Comparison of ENCODE assay signal across 21 cellular contexts in the genomic region with DNA sequence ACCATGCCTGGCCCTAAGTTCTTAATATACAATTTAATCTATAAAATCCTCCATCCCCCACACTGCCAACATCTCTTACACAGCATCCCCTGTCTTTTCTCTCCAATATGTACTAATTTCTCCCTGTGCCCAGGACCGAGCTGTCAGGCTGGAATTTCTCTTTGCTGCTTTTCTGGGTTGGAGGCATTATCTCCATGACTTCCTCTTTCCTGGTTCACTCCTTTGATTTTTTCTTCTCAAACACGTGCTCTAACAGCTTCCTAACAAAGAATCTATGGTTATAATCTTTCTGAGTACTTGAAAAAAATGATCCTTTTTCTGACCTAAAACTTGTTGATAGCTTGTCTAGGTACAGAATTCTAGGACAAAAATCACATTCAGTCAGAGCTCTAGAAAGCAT.
DNase-seq lines count a peak whose midpoint lies in the region; ATAC-seq, FAIRE-seq and TF ChIP-seq lines count a peak whose summit lies in the region.
"Had no signal": no experiment of that assay in that cellular context is flagged by ENCODE, and none has a peak within 500 bp of the region (broad histone marks: within the 10 kb centered on the region; RNA-seq: fewer than 3 reads in every experiment).

No MANE protein-coding gene starts in this region.

- no peak for TF ChIP-seq EP300 in SK-N-SH (IDR thresholded peaks at IDR 0.05; ENCODE audit: borderline replicate concordance in 1 of 2, low read depth in 1 of 2, low read length in 1 of 2)

- intact Hi-C loops in endothelial cell of umbilical vein (cut with micrococcal nuclease) (no loop called here), OCI-LY7 (cut with micrococcal nuclease; ENCODE audit: unreplicated experiment) (no loop called here)

- H3K9me1 ChIP-seq in endothelial cell of umbilical vein (replicated peaks; ENCODE audit: control insufficient read depth, extremely low read depth, insufficient read depth, low read length) = peaks cover 2% of the 10 kb centered on the region

- H3K4me1 Mint-ChIP-seq in GM23338 = peaks cover 10% of the 10 kb centered on the region

- no peaks in the 10 kb centered on the region for H3K9me2 ChIP-seq in SK-N-SH
- H3K9me2 ChIP-seq in GM23338 (ENCODE audit: insufficient read depth) = no peaks in the 10 kb centered on the region
- no peaks in the 10 kb centered on the region for H3K9me2 ChIP-seq in OCI-LY7 (ENCODE audit: insufficient read depth, low read length)

- no peak for TF ChIP-seq RAD21 in SK-N-SH (IDR thresholded peaks at IDR 0.05; ENCODE audit: low read length)

- H3K36me3 Mint-ChIP-seq in GM23338 (ENCODE audit: low read depth) = no peaks in the 10 kb centered on the region
- H3K36me3 Mint-ChIP-seq: CD8-positive, alpha-beta T cell had no signal

- no peaks in the 10 kb centered on the region for H3K79me2 ChIP-seq in SK-N-SH (ENCODE audit: insufficient read depth)
- H3K79me2 ChIP-seq in GM23338 (replicated peaks; ENCODE audit: insufficient read depth) = no peaks in the 10 kb centered on the region
- no peaks in the 10 kb centered on the region for H3K79me2 ChIP-seq in endothelial cell of umbilical vein (ENCODE audit: control insufficient read depth, insufficient read depth, low read length)
- no peaks in the 10 kb centered on the region for H3K79me2 ChIP-seq in OCI-LY7 (ENCODE audit: insufficient read depth, low read depth, low read length)

- no peaks in the 10 kb centered on the region for H3K27me3 ChIP-seq in SK-N-SH (ENCODE audit: insufficient read depth)
- H3K27me3 ChIP-seq in GM23338 (ENCODE audit: insufficient read depth) = no peaks in the 10 kb centered on the region
- no peaks in the 10 kb centered on the region for H3K27me3 ChIP-seq in endothelial cell of umbilical vein (ENCODE audit: control insufficient read depth in 2 of 2, insufficient read depth in 2 of 2, low read length in 2 of 2)
- H3K27me3 ChIP-seq: BLaER1 treated with 17β-estradiol and CSF1 and Interleukin-3, amounts not matched to agents 10 nM and 100 nM had no signal

- H3K36me3 ChIP-seq in SK-N-SH (replicated peaks in 1 of 2; ENCODE audit: control insufficient read depth in 1 of 2, insufficient read depth in 2 of 2, low read length in 1 of 2) (no peaks in the 10 kb centered on the region), GM23338 (ENCODE audit: insufficient read depth) (no peaks in the 10 kb centered on the region), endothelial cell of umbilical vein (ENCODE audit: control insufficient read depth in 2 of 2, extremely low read depth in 1 of 2, insufficient read depth in 2 of 2, low read length in 2 of 2) (no peaks in the 10 kb centered on the region), OCI-LY7 (ENCODE audit: insufficient read depth, low read length) (no peaks in the 10 kb centered on the region)
- H3K36me3 ChIP-seq: BLaER1 treated with 17β-estradiol and CSF1 and Interleukin-3, amounts not matched to agents 10 nM and 100 nM had no signal

- no peak for DNase-seq in SK-N-SH
- no peak for DNase-seq in GM23338 (ENCODE audit: low spot score)
- no peak for DNase-seq in endothelial cell of umbilical vein (ENCODE audit: low read depth, low spot score)
- no peak for DNase-seq in OCI-LY7 (ENCODE audit: low spot score)
- no peak for DNase-seq in RCC 7860 (ENCODE audit: low spot score)
- DNase-seq: 8988T; Calu3; CD8-positive, alpha-beta T cell; GOT3; H7; IMR-90; KBM-7 had no signal

- BruUV-seq in endothelial cell of umbilical vein (replicated peaks; lab: Mats Ljungman, UMichigan) (no TSS peak), OCI-LY7 (replicated peaks; lab: Mats Ljungman, UMichigan) (no TSS peak)

- peaks cover 3 to 6% of the 10 kb centered on the region in 2 experiments; a peak in 2 of 4 replicates for H3K4me1 ChIP-seq in SK-N-SH (ENCODE audit: control insufficient read depth in 1 of 2, insufficient read depth in 2 of 2, low read depth in 1 of 2, low read length in 1 of 2)
- H3K4me1 ChIP-seq in GM23338 (ENCODE audit: insufficient read depth) = no peaks in the 10 kb centered on the region
- peaks cover 10% of the 10 kb centered on the region for H3K4me1 ChIP-seq in endothelial cell of umbilical vein (ENCODE audit: control insufficient read depth, extremely low read depth, insufficient read depth, low read length)
- no peaks in the 10 kb centered on the region for H3K4me1 ChIP-seq in OCI-LY7 (ENCODE audit: insufficient read depth, low read length, poor library complexity, severe bottlenecking)

- peaks cover 2% of the 10 kb centered on the region for H3K27me3 Mint-ChIP-seq in GM23338 (ENCODE audit: insufficient read depth, low read depth, poor library complexity)

- H3K27ac ChIP-seq in SK-N-SH (ENCODE audit: low read depth in 2 of 2, low read length in 1 of 2) (no peak overlapping the region), GM23338 (ENCODE audit: low read depth) (no peak overlapping the region), endothelial cell of umbilical vein (ENCODE audit: insufficient read depth, low read depth, low read length) (no peak overlapping the region), OCI-LY7 (ENCODE audit: low read depth, low read length, poor library complexity, severe bottlenecking) (no peak overlapping the region)
- H3K27ac ChIP-seq: BLaER1 treated with 17β-estradiol and CSF1 and Interleukin-3, amounts not matched to agents 10 nM and 100 nM; HL-60 had no signal

- TF ChIP-seq CTCF in SK-N-SH (IDR thresholded peaks at IDR 0.05) = no peak
- TF ChIP-seq CTCF in GM23338 (conservative IDR thresholded peaks at IDR 0.05; ENCODE audit: low read depth in 2 of 2) = no peak
- no peak for TF ChIP-seq CTCF in endothelial cell of umbilical vein (IDR thresholded peaks at IDR 0.05; ENCODE audit: extremely low read depth in 1 of 2, insufficient read depth in 1 of 2, low read depth in 1 of 2, low read length in 2 of 2)
- no peak for TF ChIP-seq CTCF in OCI-LY7 (conservative IDR thresholded peaks at IDR 0.05; ENCODE audit: low read length)

- no peaks in the 10 kb centered on the region for H3K9me3 ChIP-seq in SK-N-SH
- no peaks in the 10 kb centered on the region for H3K9me3 ChIP-seq in endothelial cell of umbilical vein (replicated peaks; ENCODE audit: control insufficient read depth, insufficient read depth, low read length)
- H3K9me3 ChIP-seq in OCI-LY7 (ENCODE audit: low read length) = no peaks in the 10 kb centered on the region
- H3K9me3 ChIP-seq: BLaER1 treated with 17β-estradiol and CSF1 and Interleukin-3, amounts not matched to agents 10 nM and 100 nM had no signal

- no peak overlapping the region for H3K4me3 Mint-ChIP-seq in GM23338
- H3K4me3 Mint-ChIP-seq: B cell; CD8-positive, alpha-beta T cell had no signal

- H3K4me3 ChIP-seq in SK-N-SH (ENCODE audit: low read depth in 2 of 2, low read length in 1 of 2) (no peak overlapping the region), GM23338 (no peak overlapping the region), endothelial cell of umbilical vein (replicated peaks in 1 of 3; ENCODE audit: insufficient read depth in 1 of 3, low read depth in 1 of 3, low read length in 3 of 3) (no peak overlapping the region), OCI-LY7 (ENCODE audit: low read depth, low read length, poor library complexity, severe bottlenecking) (no peak overlapping the region)
- H3K4me3 ChIP-seq: BLaER1 treated with 17β-estradiol and CSF1 and Interleukin-3, amounts not matched to agents 10 nM and 100 nM had no signal

- dilution Hi-C loops in endothelial cell of umbilical vein (cut with MboI; ENCODE audit: extremely low pct_ligation_motif_present, low sequenced_read_pairs) = no loop called here

- CTCF ChIA-PET in SK-N-SH (lab: Yijun Ruan, JAX) = interaction anchor here (1.3 kb wide), 1 partner anchor 46 kb away, joined by 3 read pairs; no protein-coding TSS in a partner anchor
- CTCF ChIA-PET in endothelial cell of umbilical vein (lab: Charles Lee) = interaction anchor here (1.0 to 2.3 kb wide), 4 partner anchors 8 to 104 kb away, joined by 3 to 6 read pairs (median 4); no protein-coding TSS in a partner anchor
- CTCF ChIA-PET in OCI-LY7 (lab: Charles Lee; ENCODE audit: unreplicated experiment) = no interaction called here

- POLR2A ChIA-PET in SK-N-SH (lab: Yijun Ruan, JAX) = interaction anchor here (1.6 kb wide), 1 partner anchor 113 kb away, joined by 3 read pairs; the partner anchor contains the start of gene C1D
- POLR2A ChIA-PET in endothelial cell of umbilical vein (lab: Charles Lee) = interaction anchor here (0.7 kb wide), 1 partner anchor 12 kb away, joined by 9 read pairs; no protein-coding TSS in a partner anchor
- POLR2A ChIA-PET in OCI-LY7 (lab: Charles Lee) = interaction anchor here (0.6 to 1.1 kb wide), 2 partner anchors 20 to 30 kb away, joined by 3 to 4 read pairs; no protein-coding TSS in a partner anchor

- H3K9ac ChIP-seq in SK-N-SH (no peak overlapping the region), endothelial cell of umbilical vein (replicated peaks; ENCODE audit: extremely low read depth, insufficient read depth, low read length) (no peak overlapping the region)
- H3K9ac ChIP-seq: BLaER1 treated with 17β-estradiol and CSF1 and Interleukin-3, amounts not matched to agents 10 nM and 100 nM had no signal

- TF ChIP-seq POLR2A in endothelial cell of umbilical vein (IDR thresholded peaks at IDR 0.05; ENCODE audit: low read depth, low read length) = no peak

- H4K20me1 ChIP-seq in SK-N-SH (ENCODE audit: insufficient read depth) (no peaks in the 10 kb centered on the region), GM23338 (replicated peaks; ENCODE audit: insufficient read depth) (no peaks in the 10 kb centered on the region), endothelial cell of umbilical vein (replicated peaks; ENCODE audit: control insufficient read depth, extremely low read depth, insufficient read depth, low read length) (no peaks in the 10 kb centered on the region), OCI-LY7 (ENCODE audit: insufficient read depth, low read length) (no peaks in the 10 kb centered on the region)
- H4K20me1 ChIP-seq: BLaER1 treated with 17β-estradiol and CSF1 and Interleukin-3, amounts not matched to agents 10 nM and 100 nM had no signal

- peak overlapping the region; percentile 33; the same call in 1 of the 2 replicates for H2AFZ ChIP-seq in SK-N-SH (ENCODE audit: low read depth)
- H2AFZ ChIP-seq in GM23338 = peak overlapping the region; percentile 29; the same call in 1 of the 2 replicates
- H2AFZ ChIP-seq in endothelial cell of umbilical vein (ENCODE audit: low read depth, low read length) = peak overlapping the region; percentile 78
- H2AFZ ChIP-seq in OCI-LY7 (ENCODE audit: low read length) = no peak overlapping the region

- no peak for ATAC-seq in SK-N-SH treated with all-trans-retinoic acid at 6 μM for 48 hours
- no peak for ATAC-seq in GM23338
- no peak for ATAC-seq in HG03439 (IDR thresholded peaks at IDR 0.05; ENCODE audit: unreplicated experiment)
- ATAC-seq: CD8-positive, alpha-beta T cell; HCT116 had no signal

- H3K4me2 ChIP-seq in SK-N-SH = no peak overlapping the region
- no peak overlapping the region for H3K4me2 ChIP-seq in GM23338
- H3K4me2 ChIP-seq in endothelial cell of umbilical vein (ENCODE audit: insufficient read depth, low read length) = peak overlapping the region; percentile 87
- H3K4me2 ChIP-seq in OCI-LY7 (ENCODE audit: low read length) = no peak overlapping the region

- H3K9me3 Mint-ChIP-seq in GM23338 = no peaks in the 10 kb centered on the region
- H3K9me3 Mint-ChIP-seq: CD8-positive, alpha-beta T cell had no signal

- H3F3A ChIP-seq in SK-N-SH (replicated peaks; ENCODE audit: insufficient read depth) = no peaks in the 10 kb centered on the region
- H3F3A ChIP-seq in GM23338 (replicated peaks; ENCODE audit: low read depth) = no peaks in the 10 kb centered on the region

- peak; percentile 61 for FAIRE-seq in endothelial cell of umbilical vein (lab: Jason Lieb, UNC)
- no peak for FAIRE-seq in RCC 7860 (lab: Jason Lieb, UNC)
- FAIRE-seq: G401.6, GM12892, GM18507 had no signal

- WGBS in SK-N-SH (ENCODE audit: low lambda C conversion rate) = 78% methylated on average over 2 of the region's 2 CpGs

- H3K27ac Mint-ChIP-seq in GM23338 = no peak overlapping the region
- H3K27ac Mint-ChIP-seq: B cell; CD8-positive, alpha-beta T cell had no signal
